Comparison of ENCODE assay signal across 4 cellular contexts in the genomic region with DNA sequence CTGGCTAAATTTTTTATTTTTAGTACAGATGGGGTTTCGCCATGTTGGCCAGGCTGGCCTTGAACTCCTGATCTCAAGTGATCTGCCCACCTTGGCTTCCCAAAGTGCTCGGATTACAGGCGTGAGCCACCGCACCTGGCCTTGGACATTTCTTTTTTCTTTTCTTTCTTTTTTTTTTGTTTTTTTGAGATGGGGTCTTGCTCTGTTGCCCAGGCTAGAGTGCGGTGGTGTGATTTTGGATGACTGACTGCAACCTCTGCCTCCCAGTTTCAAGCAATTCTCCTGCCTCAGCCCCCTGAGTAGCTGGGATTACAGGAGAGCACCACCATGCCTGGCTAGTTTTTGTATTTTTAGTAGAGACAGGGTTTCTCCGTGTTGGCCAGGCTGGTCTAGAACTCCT.
TF ChIP-seq lines count a peak whose summit lies in the region.

No MANE protein-coding gene starts in this region.

TF ChIP-seq in HEK293, 187 proteins besides CTCF, POLR2A, EP300 and RAD21:
- peak; percentile 69; the same call in 1 of the 2 replicates for TF ChIP-seq ZNF121 (tag by site-specific recombination; IDR thresholded peaks at IDR 0.05)

TF ChIP-seq in WTC11, 78 proteins besides CTCF, POLR2A, EP300 and RAD21:
- TF ChIP-seq ZNF121 (CRISPR knock-in tag; IDR thresholded peaks at IDR 0.05): 0 out of 2 replicates have a peak, but pooled peaks have one; percentile 22

TF ChIP-seq in K562, 482 proteins besides CTCF, POLR2A, EP300 and RAD21:
- TF ChIP-seq ZNF121 (CRISPR knock-in tag; conservative IDR thresholded peaks at IDR 0.05): peak; percentile 63

TF ChIP-seq in HepG2, 621 proteins besides CTCF, POLR2A, EP300 and RAD21:
- TF ChIP-seq U2AF2 (IDR thresholded peaks at IDR 0.05; ENCODE audit: low read depth, low read length) (0 out of 2 replicates have a peak, but pooled peaks have one; percentile 9), ZNF121 (CRISPR knock-in tag; IDR thresholded peaks at IDR 0.05) (peak; percentile 79)
